Comparison of ENCODE assay signal across 8 cellular contexts in the genomic region with DNA sequence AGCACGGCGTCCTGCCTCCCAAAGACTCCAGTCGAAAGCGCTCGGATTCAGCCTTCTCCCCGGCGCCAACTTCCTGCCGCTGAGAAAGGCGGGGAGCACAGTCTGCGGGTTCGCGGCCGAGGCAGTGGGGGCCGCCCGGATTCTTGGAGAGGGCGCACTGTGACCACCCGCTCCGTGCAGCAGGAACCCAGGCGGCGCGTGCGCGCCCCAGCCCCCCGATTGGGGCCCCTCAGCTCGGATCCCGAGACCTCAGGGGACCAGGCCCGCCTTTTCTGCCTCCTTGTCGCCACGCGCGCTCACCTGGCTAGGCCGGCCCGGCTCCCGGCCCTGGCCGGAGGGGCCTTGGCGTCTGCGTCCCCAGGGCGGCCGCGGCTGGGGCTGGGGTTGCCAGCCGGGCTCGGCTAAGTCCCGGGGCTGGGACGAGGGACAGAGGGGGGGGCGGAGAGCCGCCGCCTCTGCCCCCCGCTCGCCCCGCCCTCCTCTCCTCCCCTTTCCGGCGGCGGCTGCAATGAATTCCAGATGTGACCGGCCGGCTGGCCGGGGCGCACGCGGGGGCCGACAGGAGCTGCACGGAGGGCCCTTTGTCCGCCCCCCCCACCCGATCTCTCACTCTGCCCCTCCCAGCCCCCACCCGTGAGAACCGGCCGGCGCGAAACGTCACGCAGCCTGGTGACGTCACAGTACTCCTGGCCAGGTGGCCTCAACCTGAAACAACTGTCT. TPM values are rescaled to one million over a fixed set of nuclear protein-coding genes. Genes with fewer than 3 reads are reported as not detected.
DNase-seq lines count a peak whose midpoint lies in the region; ATAC-seq and TF ChIP-seq lines count a peak whose summit lies in the region.

A gene with protein sequence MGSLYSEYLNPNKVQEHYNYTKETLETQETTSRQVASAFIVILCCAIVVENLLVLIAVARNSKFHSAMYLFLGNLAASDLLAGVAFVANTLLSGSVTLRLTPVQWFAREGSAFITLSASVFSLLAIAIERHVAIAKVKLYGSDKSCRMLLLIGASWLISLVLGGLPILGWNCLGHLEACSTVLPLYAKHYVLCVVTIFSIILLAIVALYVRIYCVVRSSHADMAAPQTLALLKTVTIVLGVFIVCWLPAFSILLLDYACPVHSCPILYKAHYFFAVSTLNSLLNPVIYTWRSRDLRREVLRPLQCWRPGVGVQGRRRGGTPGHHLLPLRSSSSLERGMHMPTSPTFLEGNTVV (minus strand): TSS at position 428 of the 720 bp plus-strand sequence. CDS start 6,426 bp downstream, outside the sequence.

- peak within 1 kb of the TSS; percentile 82 for H3K27ac Mint-ChIP-seq in chondrocyte (ENCODE audit: unreplicated experiment)

- no peaks in the 10 kb centered on the region for H3K36me3 Mint-ChIP-seq in chondrocyte (ENCODE audit: low read depth)

- no peaks in the 10 kb centered on the region for H3K27me3 Mint-ChIP-seq in chondrocyte (ENCODE audit: low read depth)

- H3K4me3 Mint-ChIP-seq in chondrocyte (ENCODE audit: unreplicated experiment) = peak within 1 kb of the TSS; percentile 80

- peak; percentile 35 for ATAC-seq in HG02610 (IDR thresholded peaks at IDR 0.05; ENCODE audit: unreplicated experiment)

- no peaks in the 10 kb centered on the region for H3K9me3 Mint-ChIP-seq in chondrocyte (ENCODE audit: low read depth)

- peaks cover 14% of the 10 kb centered on the region for H3K4me1 Mint-ChIP-seq in chondrocyte (ENCODE audit: low read depth)

- no peak for TF ChIP-seq CTCF in chondrocyte (IDR thresholded peaks at IDR 0.05)

- DNase-seq in DMS79 (lab: John Stamatoyannopoulos, UW) = peak; percentile 60
- peak; percentile 80 for DNase-seq in NCI-H2196 (lab: John Stamatoyannopoulos, UW; ENCODE audit: unreplicated experiment)
- peak; percentile 62 for DNase-seq in activated CD4-positive, alpha-beta T cell treated with anti-CD3 and anti-CD28 coated beads for 1 hour
- DNase-seq in chondrocyte (ENCODE audit: low spot score) = no peak
- peak; percentile 64 for DNase-seq in kidney tubule cell (ENCODE audit: low spot score)
- peak; percentile 73 to 81 for DNase-seq in stimulated activated CD4-positive, alpha-beta T cell treated with anti-CD3 and anti-CD28 coated beads, Interleukin-2, amount 100 ng/mL, for 24 hours
- no peak for DNase-seq in NCI-H446 treated with DMSO at 0.1 percent for 48 hours (lab: John Stamatoyannopoulos, UW)

RNA-seq across cellular contexts. Expression of the gene that starts here (rescaled TPM):
- total RNA-seq in chondrocyte = 4.7 to 13.4 TPM (median 12.0 TPM) in 3 replicates

Comparison
In these comparisons a context has a peak if more than half of its experiments do, and no peak if none do; other contexts are left out.
1. DNase-seq: peak in DMS79 (single experiment), NCI-H2196 (single experiment), activated CD4-positive, alpha-beta T cell treated with anti-CD3 and anti-CD28 coated beads for 1 hour (single experiment), kidney tubule cell (single experiment) and stimulated activated CD4-positive, alpha-beta T cell treated with anti-CD3 and anti-CD28 coated beads, Interleukin-2, amount 100 ng/mL, for 24 hours (2 of 2); none in chondrocyte (single experiment) and NCI-H446 treated with DMSO at 0.1 percent for 48 hours (single experiment).